Comparison of ENCODE assay signal across 22 cellular contexts in genomic region chr5:11897831-11898230, GRCh38. TPM values are rescaled to one million over a fixed set of nuclear protein-coding genes. Genes with fewer than 3 reads are reported as not detected.
"Had no signal": no experiment of that assay in that cellular context is flagged by ENCODE, and none has a peak within 500 bp of the region (broad histone marks: within the 10 kb centered on the region; RNA-seq: fewer than 3 reads in every experiment).

No MANE protein-coding gene starts in this region.

- H3K27me3 Mint-ChIP-seq: progenitor cell of endocrine pancreas had no signal

- DNase-seq: activated CD4-positive, alpha-beta memory T cell treated with anti-CD3 and anti-CD28 coated beads for 36 hours; activated CD4-positive, alpha-beta T cell treated with anti-CD3 and anti-CD28 coated beads for 48 hours; activated effector memory CD4-positive, alpha-beta T cell treated with Interleukin-2 at 50 U/mL for 16 hours; activated naive CD4-positive, alpha-beta T cell treated with anti-CD3 and anti-CD28 coated beads for 36 hours; activated naive CD8-positive, alpha-beta T cell treated with anti-CD3 and anti-CD28 coated beads, Interleukin-2, amount 10 ng/mL, durations not matched to agents 7 days and 5 days; activated T-cell treated with anti-CD3 and anti-CD28 coated beads, Interleukin-2, amount 50 U/mL, for 72 hours; amniotic stem cell; effector CD4-positive, alpha-beta T cell; heart right ventricle; kidney; naive thymus-derived CD4-positive, alpha-beta T cell; spleen; stimulated activated CD4-positive, alpha-beta T cell treated with anti-CD3 and anti-CD28 coated beads, Interleukin-4, amount 100 ng/mL, for 1 hour; stimulated activated naive CD4-positive, alpha-beta T cell; testis; trophoblast cell; uterus had no signal

- H3K4me3 ChIP-seq: heart right ventricle, lung, spleen, testis, uterus had no signal

- H3K36me3 Mint-ChIP-seq: activated CD4-positive, alpha-beta memory T cell treated with anti-CD3 and anti-CD28 coated beads for 36 hours; activated naive CD8-positive, alpha-beta T cell treated with anti-CD3 and anti-CD28 coated beads, Interleukin-2, amount 10 ng/mL, durations not matched to agents 7 days and 5 days had no signal

- H3K9me3 ChIP-seq: testis, uterus had no signal

- H3K4me3 Mint-ChIP-seq: activated CD4-positive, alpha-beta memory T cell treated with anti-CD3 and anti-CD28 coated beads for 36 hours; activated naive CD4-positive, alpha-beta T cell treated with anti-CD3 and anti-CD28 coated beads for 36 hours; activated naive CD8-positive, alpha-beta T cell treated with anti-CD3 and anti-CD28 coated beads, Interleukin-2, amount 10 ng/mL, durations not matched to agents 7 days and 5 days; activated T-cell treated with anti-CD3 and anti-CD28 coated beads, Interleukin-2, amount 50 U/mL, for 72 hours; dendritic cell treated with granulocyte-macrophage colony-stimulating factor and Interleukin-4, amounts not matched to agents 40 ng/mL and 50 ng/mL, for 4 days; naive thymus-derived CD4-positive, alpha-beta T cell had no signal

- H3K27ac ChIP-seq: heart right ventricle, spleen, testis, uterus had no signal

- H3K27ac Mint-ChIP-seq: activated CD4-positive, alpha-beta memory T cell treated with anti-CD3 and anti-CD28 coated beads for 36 hours; activated naive CD4-positive, alpha-beta T cell treated with anti-CD3 and anti-CD28 coated beads for 36 hours; activated naive CD8-positive, alpha-beta T cell treated with anti-CD3 and anti-CD28 coated beads, Interleukin-2, amount 10 ng/mL, durations not matched to agents 7 days and 5 days; activated T-cell treated with anti-CD3 and anti-CD28 coated beads, Interleukin-2, amount 50 U/mL, for 72 hours; dendritic cell treated with granulocyte-macrophage colony-stimulating factor and Interleukin-4, amounts not matched to agents 40 ng/mL and 50 ng/mL, for 4 days; naive thymus-derived CD4-positive, alpha-beta T cell; progenitor cell of endocrine pancreas had no signal

- H3K27me3 ChIP-seq: testis, uterus had no signal

- H3K36me3 ChIP-seq: heart right ventricle, spleen, uterus had no signal

- H3K4me1 ChIP-seq: heart right ventricle, spleen, testis, uterus had no signal

- H3K9me3 Mint-ChIP-seq: activated naive CD8-positive, alpha-beta T cell treated with anti-CD3 and anti-CD28 coated beads, Interleukin-2, amount 10 ng/mL, durations not matched to agents 7 days and 5 days; dendritic cell treated with granulocyte-macrophage colony-stimulating factor and Interleukin-4, amounts not matched to agents 40 ng/mL and 50 ng/mL, for 4 days had no signal

- ATAC-seq: activated T-cell treated with anti-CD3 and anti-CD28 coated beads, Interleukin-2, amount 50 U/mL, for 72 hours; heart right ventricle; naive thymus-derived CD4-positive, alpha-beta T cell had no signal

- H3K4me1 Mint-ChIP-seq: activated naive CD8-positive, alpha-beta T cell treated with anti-CD3 and anti-CD28 coated beads, Interleukin-2, amount 10 ng/mL, durations not matched to agents 7 days and 5 days had no signal

RNA-seq across cellular contexts. Expression of gene CTNND2, which starts 6.4 kb away (rescaled TPM):
- total RNA-seq: activated CD4-positive, alpha-beta memory T cell treated with anti-CD3 and anti-CD28 coated beads for 36 hours; activated naive CD4-positive, alpha-beta T cell treated with anti-CD3 and anti-CD28 coated beads for 36 hours; activated naive CD8-positive, alpha-beta T cell treated with anti-CD3 and anti-CD28 coated beads, Interleukin-2, amount 10 ng/mL, durations not matched to agents 7 days and 5 days; activated T-cell treated with anti-CD3 and anti-CD28 coated beads, Interleukin-2, amount 50 U/mL, for 72 hours; fibroblast of villous mesenchyme; osteoblast had no signal
- polyA plus RNA-seq: naive thymus-derived CD4-positive, alpha-beta T cell had no signal
